Comparison of ENCODE assay signal across 8 cellular contexts in genomic region chr5:69217154-69217731, GRCh38. TPM values are rescaled to one million over a fixed set of nuclear protein-coding genes. Genes with fewer than 3 reads are reported as not detected.
A peak's percentile ranks its signal among the peaks of the same experiment; 100 is the strongest.
DNase-seq lines count a peak whose midpoint lies in the region; ATAC-seq, FAIRE-seq and TF ChIP-seq lines count a peak whose summit lies in the region.

No MANE protein-coding gene starts in this region.

- no peaks in the 10 kb centered on the region for H3K27me3 Mint-ChIP-seq in CD8-positive, alpha-beta T cell (ENCODE audit: low read depth)

- peak overlapping the region; percentile 91 for H3K27ac ChIP-seq in CD8-positive, alpha-beta T cell (ENCODE audit: low read depth, low read length)
- H3K27ac ChIP-seq in HUES6 (ENCODE audit: low read depth, low read length) (no peak overlapping the region), skin epidermis (peak overlapping the region in 19 of 21 experiments; percentile 74 to 94 (median 89))

- H3K9me3 ChIP-seq in CD8-positive, alpha-beta T cell (ENCODE audit: low read length): no peaks in the 10 kb centered on the region
- H3K9me3 ChIP-seq in HUES6 (ENCODE audit: control insufficient read depth, insufficient read depth, low read depth, low read length): peaks cover 5% of the 10 kb centered on the region; the same call in 1 of the 2 replicates

- peak; percentile 92 for ATAC-seq in CD8-positive, alpha-beta T cell
- ATAC-seq in GM18517 (IDR thresholded peaks at IDR 0.05; ENCODE audit: unreplicated experiment) (no peak), HG02642 (IDR thresholded peaks at IDR 0.05; ENCODE audit: poor library complexity, unreplicated experiment) (no peak)

- no peak for TF ChIP-seq CTCF in CD8-positive, alpha-beta T cell (IDR thresholded peaks at IDR 0.05)

- DNase-seq in CD8-positive, alpha-beta T cell: peak in 5 of 7 experiments; percentile 90 to 96 (median 94)
- peak; percentile 93 for DNase-seq in activated CD8-positive, alpha-beta memory T cell treated with anti-CD3 and anti-CD28 coated beads, Interleukin-2, amount 50 U/mL, for 4 hours
- DNase-seq in frontal cortex (ENCODE audit: low spot score in 2 of 2) (peak; percentile 91 to 99), NCI-H2227 treated with DMSO at 0.1 percent for 48 hours (lab: John Stamatoyannopoulos, UW) (no peak)

- no peaks in the 10 kb centered on the region for H3K9me3 Mint-ChIP-seq in CD8-positive, alpha-beta T cell

- H3K27me3 ChIP-seq in CD8-positive, alpha-beta T cell (ENCODE audit: insufficient read depth, low read length): no peaks in the 10 kb centered on the region
- H3K27me3 ChIP-seq in HUES6 (ENCODE audit: control insufficient read depth, insufficient read depth, low read length): no peaks in the 10 kb centered on the region

- POLR2A ChIA-PET in CD8-positive, alpha-beta T cell (lab: Charles Lee): interaction anchor here (0.6 to 2.2 kb wide), 2 partner anchors 17 to 109 kb away, joined by 3 to 13 read pairs; partner anchors contain the start of gene CDK7

- H3K27ac Mint-ChIP-seq in CD8-positive, alpha-beta T cell: peak overlapping the region; percentile 99

- peak overlapping the region; percentile 92 for H3K9ac ChIP-seq in HUES6 (ENCODE audit: low read length)

- H3K4me1 ChIP-seq in CD8-positive, alpha-beta T cell (ENCODE audit: insufficient read depth, low read length): peaks cover 15% of the 10 kb centered on the region
- no peaks in the 10 kb centered on the region for H3K4me1 ChIP-seq in HUES6 (ENCODE audit: control insufficient read depth, insufficient read depth, low read length)

- FAIRE-seq in frontal cortex (lab: Jason Lieb, UNC): no peak

- H3K36me3 ChIP-seq in CD8-positive, alpha-beta T cell (ENCODE audit: insufficient read depth, low read length): no peaks in the 10 kb centered on the region
- H3K36me3 ChIP-seq in HUES6 (ENCODE audit: control insufficient read depth, insufficient read depth, low read length): peaks cover 18% of the 10 kb centered on the region

- peaks cover 28% of the 10 kb centered on the region for H3K4me1 Mint-ChIP-seq in CD8-positive, alpha-beta T cell (ENCODE audit: low read depth)

- H3K36me3 Mint-ChIP-seq in CD8-positive, alpha-beta T cell: peaks cover 19% of the 10 kb centered on the region

- CTCF ChIA-PET in CD8-positive, alpha-beta T cell (lab: Charles Lee): interaction anchor here (1.5 kb wide), 1 partner anchor 11 kb away, joined by 4 read pairs; no protein-coding TSS in a partner anchor

- intact Hi-C loops in CD8-positive, alpha-beta T cell (cut with DNase I, micrococcal nuclease): loop anchor here (1.0 to 5.0 kb wide), 9 partner anchors 17 to 175 kb away; partner anchors contain the start of genes AK6 (in 2 of the 2), CCNB1 (in 2 of the 2), CDK7 (in 2 of the 2) and CENPH (in 2 of the 2)

- peak overlapping the region; percentile 100 for H3K4me3 Mint-ChIP-seq in CD8-positive, alpha-beta T cell

- H3K4me3 ChIP-seq in CD8-positive, alpha-beta T cell (ENCODE audit: low read depth, low read length): peak overlapping the region; percentile 85
- H3K4me3 ChIP-seq in HUES6 (ENCODE audit: low read depth, low read length) (peak overlapping the region; percentile 92), skin epidermis (peak overlapping the region; percentile 63 to 99 (median 96))

RNA-seq across cellular contexts. Expression of gene CDK7, which starts 17.4 kb away (rescaled TPM):
- 10 to 100 TPM; 27.5 to 29.4 TPM for total RNA-seq in CD8-positive, alpha-beta T cell
- total RNA-seq in frontal cortex: 51.8 TPM

RNA-seq across cellular contexts. Expression of gene CENPH, which starts 27.9 kb away (rescaled TPM):
- total RNA-seq in CD8-positive, alpha-beta T cell: 1 to 10 TPM; 4.1 to 4.6 TPM
- 17.1 TPM for total RNA-seq in frontal cortex

RNA-seq across cellular contexts. Expression of gene CCNB1, which starts 50.3 kb away (rescaled TPM):
- under 1 TPM; 0.75 to 0.95 TPM for total RNA-seq in CD8-positive, alpha-beta T cell
- total RNA-seq in frontal cortex: 26.5 TPM

Comparison
In these comparisons a context has a peak if more than half of its experiments do, and no peak if none do; other contexts are left out.
1. RNA of gene CCNB1, which starts 50.3 kb away (total RNA-seq): 26.5 TPM in frontal cortex (single experiment); 0.75 to 0.95 TPM in CD8-positive, alpha-beta T cell; every median in the first group is over 10 times any median in the second.
2. Peak in every context shown above with its lines, with median percentiles within 50 percentile points of each other: H3K4me3 ChIP-seq.